Comparison of ENCODE assay signal across 8 cellular contexts in genomic region chr1:211935448-211935970, GRCh38.
DNase-seq lines count a peak whose midpoint lies in the region; ATAC-seq and TF ChIP-seq lines count a peak whose summit lies in the region.

No MANE protein-coding gene starts in this region.

- H3K4me1 ChIP-seq in CD4-positive, CD25-positive, alpha-beta regulatory T cell (ENCODE audit: control insufficient read depth, insufficient read depth, low read length, poor library complexity, severe bottlenecking): peaks cover 16% of the 10 kb centered on the region
- H3K4me1 ChIP-seq in SJCRH30 (peaks cover 18% of the 10 kb centered on the region), psoas muscle (no peaks in the 10 kb centered on the region)

- H3K9me3 ChIP-seq in CD4-positive, CD25-positive, alpha-beta regulatory T cell (ENCODE audit: control insufficient read depth in 2 of 2, low read length in 2 of 2): no peaks in the 10 kb centered on the region
- no peaks in the 10 kb centered on the region for H3K9me3 ChIP-seq in SJCRH30 (replicated peaks)
- H3K9me3 ChIP-seq in psoas muscle: no peaks in the 10 kb centered on the region

- H3K27me3 Mint-ChIP-seq in CD4-positive, CD25-positive, alpha-beta regulatory T cell: no peaks in the 10 kb centered on the region

- H3K9me3 Mint-ChIP-seq in CD4-positive, CD25-positive, alpha-beta regulatory T cell: no peaks in the 10 kb centered on the region
- H3K9me3 Mint-ChIP-seq in activated naive CD4-positive, alpha-beta T cell treated with anti-CD3 and anti-CD28 coated beads, Interleukin-2, amount 50 U/mL, for 72 hours: no peaks in the 10 kb centered on the region

- ATAC-seq in CD4-positive, CD25-positive, alpha-beta regulatory T cell (ENCODE audit: low read depth in 2 of 2): no peak
- peak; percentile 65 for ATAC-seq in GM19397 (IDR thresholded peaks at IDR 0.05; ENCODE audit: unreplicated experiment)
- ATAC-seq in HG03135 (IDR thresholded peaks at IDR 0.05; ENCODE audit: unreplicated experiment): peak; percentile 65
- ATAC-seq in activated naive CD4-positive, alpha-beta T cell treated with anti-CD3 and anti-CD28 coated beads, Interleukin-2, amount 50 U/mL, for 72 hours: peak; percentile 88 to 96
- ATAC-seq in psoas muscle: no peak

- no peaks in the 10 kb centered on the region for H3K36me3 Mint-ChIP-seq in CD4-positive, CD25-positive, alpha-beta regulatory T cell
- H3K36me3 Mint-ChIP-seq in activated naive CD4-positive, alpha-beta T cell treated with anti-CD3 and anti-CD28 coated beads, Interleukin-2, amount 50 U/mL, for 72 hours: peaks cover 0 to 4% of the 10 kb centered on the region in 2 donors

- no peaks in the 10 kb centered on the region for H3K27me3 ChIP-seq in CD4-positive, CD25-positive, alpha-beta regulatory T cell (ENCODE audit: control insufficient read depth, insufficient read depth, low read length)
- H3K27me3 ChIP-seq in SJCRH30: no peaks in the 10 kb centered on the region
- H3K27me3 ChIP-seq in psoas muscle (ENCODE audit: insufficient read depth in 3 of 3, low read length in 2 of 3): no peaks in the 10 kb centered on the region

- peaks cover 12 to 44% (median 22%) of the 10 kb centered on the region in 4 donors for H3K4me1 Mint-ChIP-seq in CD4-positive, CD25-positive, alpha-beta regulatory T cell

- peak in 1 of 3 donors; percentile 53 for DNase-seq in CD4-positive, CD25-positive, alpha-beta regulatory T cell
- DNase-seq in activated naive CD4-positive, alpha-beta T cell treated with anti-CD3 and anti-CD28 coated beads, Interleukin-2, amount 50 U/mL, for 72 hours (ENCODE audit: low spot score in 2 of 2): peak; percentile 62 to 87
- DNase-seq in SJCRH30 (no peak), NCI-H1694 (lab: John Stamatoyannopoulos, UW) (no peak), psoas muscle (no peak), dermis blood vessel endothelial cell (no peak)

- no peak overlapping the region for H3K4me3 ChIP-seq in CD4-positive, CD25-positive, alpha-beta regulatory T cell (ENCODE audit: low read depth, low read length)
- H3K4me3 ChIP-seq in SJCRH30: no peak overlapping the region
- no peak overlapping the region for H3K4me3 ChIP-seq in psoas muscle

- TF ChIP-seq CTCF in psoas muscle (IDR thresholded peaks at IDR 0.05): no peak

- peak overlapping the region in 1 of 4 donors; percentile 47 for H3K4me3 Mint-ChIP-seq in CD4-positive, CD25-positive, alpha-beta regulatory T cell

- peak overlapping the region in 2 of 3 donors; percentile 40 to 73 for H3K27ac Mint-ChIP-seq in CD4-positive, CD25-positive, alpha-beta regulatory T cell
- H3K27ac Mint-ChIP-seq in activated naive CD4-positive, alpha-beta T cell treated with anti-CD3 and anti-CD28 coated beads, Interleukin-2, amount 50 U/mL, for 72 hours: peak overlapping the region; percentile 0 to 76

- intact Hi-C loops in psoas muscle (cut with DNase I): no loop called here

- no peak overlapping the region for H3K27ac ChIP-seq in CD4-positive, CD25-positive, alpha-beta regulatory T cell (ENCODE audit: insufficient read depth, low read length, poor library complexity, severe bottlenecking)
- H3K27ac ChIP-seq in SJCRH30 (no peak overlapping the region), psoas muscle (no peak overlapping the region)

- 63 to 67% (median 65%) methylated on average over 6 of the region's 6 CpGs for WGBS in psoas muscle, 3 donors

- H3K36me3 ChIP-seq in CD4-positive, CD25-positive, alpha-beta regulatory T cell (ENCODE audit: control insufficient read depth, insufficient read depth, low read length): no peaks in the 10 kb centered on the region
- H3K36me3 ChIP-seq in SJCRH30: no peaks in the 10 kb centered on the region
- no peaks in the 10 kb centered on the region for H3K36me3 ChIP-seq in psoas muscle (ENCODE audit: insufficient read depth in 1 of 2, low read depth in 1 of 2)

Comparison
In these comparisons a context has a peak if more than half of its experiments do, and no peak if none do; other contexts are left out.
1. ATAC-seq: peak in GM19397 (single experiment), HG03135 (single experiment) and activated naive CD4-positive, alpha-beta T cell treated with anti-CD3 and anti-CD28 coated beads, Interleukin-2, amount 50 U/mL, for 72 hours (2 of 2); none in CD4-positive, CD25-positive, alpha-beta regulatory T cell (0 of 2) and psoas muscle (0 of 4).
2. DNase-seq: peak in activated naive CD4-positive, alpha-beta T cell treated with anti-CD3 and anti-CD28 coated beads, Interleukin-2, amount 50 U/mL, for 72 hours (2 of 2); none in SJCRH30 (0 of 2), NCI-H1694 (single experiment), psoas muscle (0 of 2) and dermis blood vessel endothelial cell (single experiment).